ENCODE assay signal across 7 cellular contexts in the genomic region with DNA sequence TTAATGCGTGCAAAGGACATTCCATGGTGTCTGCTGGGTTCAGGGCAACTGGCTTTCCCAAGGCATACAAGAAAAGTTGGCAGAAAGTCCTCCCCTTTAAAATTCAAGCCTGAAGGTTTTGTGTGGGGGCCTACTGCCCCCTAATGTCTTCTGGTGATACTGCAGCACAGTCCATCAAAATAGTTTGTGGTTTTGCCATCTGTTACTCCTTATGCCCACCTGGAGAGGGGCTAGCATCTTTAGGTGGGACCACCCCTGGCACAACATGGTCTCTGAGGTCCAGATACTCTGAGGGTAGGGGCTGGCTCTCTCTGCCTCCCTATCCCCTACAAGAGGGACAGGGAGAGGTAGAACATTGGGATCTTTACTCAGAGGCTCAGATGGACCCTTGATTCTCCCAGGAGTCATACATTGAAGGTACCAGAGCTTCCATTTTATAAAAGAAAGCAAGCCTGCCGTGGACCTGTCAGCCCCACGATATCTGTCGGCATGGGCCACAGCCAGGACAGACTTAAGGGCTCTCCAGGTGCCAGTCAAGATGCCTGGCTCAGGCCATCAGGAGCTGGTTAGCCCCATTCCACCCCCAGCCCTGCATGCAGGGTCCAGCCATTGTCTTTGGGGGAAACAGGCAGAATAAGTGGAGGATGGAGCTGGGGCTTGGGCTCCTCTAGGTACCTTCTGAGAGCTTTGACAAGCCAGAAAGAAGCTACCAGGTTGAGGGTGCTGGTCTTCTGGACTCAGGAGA. TPM values are rescaled to one million over a fixed set of nuclear protein-coding genes. Genes with fewer than 3 reads are reported as not detected.
DNase-seq lines count a peak whose midpoint lies in the region; ATAC-seq, FAIRE-seq and TF ChIP-seq lines count a peak whose summit lies in the region.

No MANE protein-coding gene starts in this region.

- no peak overlapping the region for H2AFZ ChIP-seq in Karpas-422 (ENCODE audit: low read length)

- H3K4me1 Mint-ChIP-seq in T-helper 1 cell treated with Interleukin-12 subunit alpha and Interleukin-12 subunit beta and Interleukin-4 antibody, amounts not matched to agents 30 μg/mL and 1 μg/mL, for 36 hours (ENCODE audit: low read depth) = peaks cover 35% of the 10 kb centered on the region

- H4K20me1 ChIP-seq in Karpas-422 (ENCODE audit: insufficient read depth, low read depth, low read length) = no peaks in the 10 kb centered on the region

- H3K4me1 ChIP-seq in Karpas-422 (ENCODE audit: low read length) = peaks cover 43% of the 10 kb centered on the region

- no peaks in the 10 kb centered on the region for H3K27me3 ChIP-seq in Karpas-422 (ENCODE audit: low read length)
- no peaks in the 10 kb centered on the region for H3K27me3 ChIP-seq in bronchial epithelial cell (ENCODE audit: control insufficient read depth, insufficient read depth, low read length)

- no peak overlapping the region for H3K4me3 Mint-ChIP-seq in T-helper 1 cell treated with Interleukin-12 subunit alpha and Interleukin-12 subunit beta and Interleukin-4 antibody, amounts not matched to agents 30 μg/mL and 1 μg/mL, for 36 hours

- peaks cover 11% of the 10 kb centered on the region for H3K79me2 ChIP-seq in Karpas-422 (ENCODE audit: low read length)

- H3K36me3 ChIP-seq in Karpas-422 (ENCODE audit: insufficient read depth, low read length) = no peaks in the 10 kb centered on the region
- H3K36me3 ChIP-seq in bronchial epithelial cell (ENCODE audit: control insufficient read depth, insufficient read depth, low read length) = peaks cover 35% of the 10 kb centered on the region

- H3K27me3 Mint-ChIP-seq in T-helper 1 cell treated with Interleukin-12 subunit alpha and Interleukin-12 subunit beta and Interleukin-4 antibody, amounts not matched to agents 30 μg/mL and 1 μg/mL, for 36 hours (ENCODE audit: low read depth) = no peaks in the 10 kb centered on the region

- H3K36me3 Mint-ChIP-seq in T-helper 1 cell treated with Interleukin-12 subunit alpha and Interleukin-12 subunit beta and Interleukin-4 antibody, amounts not matched to agents 30 μg/mL and 1 μg/mL, for 36 hours (ENCODE audit: low read depth) = peaks cover 17% of the 10 kb centered on the region

- peak; percentile 84 for TF ChIP-seq CTCF in bronchial epithelial cell (IDR thresholded peaks at IDR 0.05; ENCODE audit: insufficient read depth, low read length, severe bottlenecking)

- H3K4me3 ChIP-seq in Karpas-422 (ENCODE audit: low read length) = no peak overlapping the region
- H3K4me3 ChIP-seq in bronchial epithelial cell (ENCODE audit: low read depth, low read length) = no peak overlapping the region

- peak; percentile 23 for FAIRE-seq in bronchial epithelial cell (lab: Jason Lieb, UNC)

- no peaks in the 10 kb centered on the region for H3K9me3 ChIP-seq in Karpas-422 (ENCODE audit: low read length)

- DNase-seq in G401 (ENCODE audit: low spot score) = peak; percentile 80
- DNase-seq in Karpas-422 = peak; percentile 81
- peak; percentile 38 for DNase-seq in bronchial epithelial cell (ENCODE audit: low read depth)
- peak; percentile 70 for DNase-seq in kidney tubule cell (ENCODE audit: low spot score)
- peak; percentile 92 for DNase-seq in superior temporal gyrus (ENCODE audit: extremely low spot score)

- H3K27ac Mint-ChIP-seq in T-helper 1 cell treated with Interleukin-12 subunit alpha and Interleukin-12 subunit beta and Interleukin-4 antibody, amounts not matched to agents 30 μg/mL and 1 μg/mL, for 36 hours = peak overlapping the region; percentile 17

- no peaks in the 10 kb centered on the region for H3K9me2 ChIP-seq in Karpas-422 (replicated peaks; ENCODE audit: insufficient read depth, low read length)

- in situ Hi-C loops in G401 (cut with HindIII; ENCODE audit: low sequenced_read_pairs) = no loop called here

- H3K4me2 ChIP-seq in Karpas-422 (ENCODE audit: low read depth, low read length, poor library complexity, severe bottlenecking) = no peak overlapping the region

- H3K27ac ChIP-seq in Karpas-422 (ENCODE audit: low read length) = no peak overlapping the region

- no peak overlapping the region for H3K9ac ChIP-seq in Karpas-422 (ENCODE audit: low read length)

- no peaks in the 10 kb centered on the region for H3K9me3 Mint-ChIP-seq in T-helper 1 cell treated with Interleukin-12 subunit alpha and Interleukin-12 subunit beta and Interleukin-4 antibody, amounts not matched to agents 30 μg/mL and 1 μg/mL, for 36 hours

- no peak for ATAC-seq in HG03432 (IDR thresholded peaks at IDR 0.05; ENCODE audit: unreplicated experiment)

RNA-seq across cellular contexts. Expression of a gene that starts 6.3 kb away (rescaled TPM):
- total RNA-seq in G401 (2014; rRNA removed; shearing (Covaris generic)) = 0.10 TPM in 1 of 2 replicates, not detected in the other
- total RNA-seq in Karpas-422 (2014; rRNA removed; shearing (Covaris generic); ENCODE audit: low replicate concordance) = not detected in 2 replicates
- 49.0 and 95.2 TPM in 2 replicates for total RNA-seq in bronchial epithelial cell

RNA-seq across cellular contexts. Expression of a gene that starts 15.6 kb away (rescaled TPM):
- 15.3 and 19.7 TPM in 2 replicates for total RNA-seq in G401 (2014; rRNA removed; shearing (Covaris generic))
- 8.7 and 14.3 TPM in 2 replicates for total RNA-seq in Karpas-422 (2014; rRNA removed; shearing (Covaris generic); ENCODE audit: low replicate concordance)
- 8.2 and 9.2 TPM in 2 replicates for total RNA-seq in bronchial epithelial cell

RNA-seq across cellular contexts. Expression of a gene that starts 34.7 kb away (rescaled TPM):
- 21.5 and 27.4 TPM in 2 replicates for total RNA-seq in G401 (2014; rRNA removed; shearing (Covaris generic))
- total RNA-seq in Karpas-422 (2014; rRNA removed; shearing (Covaris generic); ENCODE audit: low replicate concordance) = 44.2 and 83.2 TPM in 2 replicates
- 9.1 and 19.7 TPM in 2 replicates for total RNA-seq in bronchial epithelial cell

Comparison
In these comparisons a context has a peak if more than half of its experiments do, and no peak if none do; other contexts are left out.
1. DNase-seq: peak in every context shown above with its lines; median percentile 92 in superior temporal gyrus; 81 in Karpas-422; 80 in G401; 70 in kidney tubule cell; 38 in bronchial epithelial cell.
2. RNA of a gene that starts 6.3 kb away (total RNA-seq): 49.0 to 95.2 TPM in bronchial epithelial cell; 0.10 TPM in G401 and not detected in Karpas-422; every median in the first group is over 10 times any median in the second.